ENCODE assay signal across 23 cellular contexts in genomic region chr11:16610213-16610737, GRCh38.
"Had no signal": no experiment of that assay in that cellular context is flagged by ENCODE, and none has a peak within 500 bp of the region (broad histone marks: within the 10 kb centered on the region; RNA-seq: fewer than 3 reads in every experiment).

No MANE protein-coding gene starts in this region.

- DNase-seq: activated CD4-positive, alpha-beta T cell treated with anti-CD3 and anti-CD28 coated beads for 48 hours; activated CD4-positive, CD25-positive, alpha-beta regulatory T cell; activated CD8-positive, alpha-beta T cell treated with anti-CD3 and anti-CD28 coated beads for 36 hours; activated naive CD4-positive, alpha-beta T cell treated with Interleukin-2 at 50 U/mL for 16 hours; activated T-cell treated with anti-CD3 and anti-CD28 coated beads, Interleukin-2, amount 50 U/mL, for 1 hour; brain microvascular endothelial cell; central memory CD4-positive, alpha-beta T cell; colonic mucosa; mesenchymal stem cell; occipital lobe; stimulated activated CD4-positive, alpha-beta T cell treated with anti-CD3 and anti-CD28 coated beads, Interleukin-15, amount 100 ng/mL, for 24 hours; stimulated activated CD4-positive, alpha-beta T cell treated with anti-CD3 and anti-CD28 coated beads, Interleukin-2, amount 100 ng/mL, for 48 hours; stomach; T-helper 1 cell; T-helper 9 cell; trophoblast cell had no signal

- H3K9me3 Mint-ChIP-seq: activated CD8-positive, alpha-beta T cell treated with anti-CD3 and anti-CD28 coated beads for 36 hours; activated T-helper 2 cell treated with anti-CD3 and anti-CD28 coated beads, Interferon-gamma antibody, Interleukin-2, Interleukin-4, amounts not matched to agents 10 μg/mL and 5 μg/mL and 100 μg/mL, durations not matched to agents 14 hours and 24 hours and 36 hours; natural killer cell treated with Interleukin-12 subunit alpha and Interleukin-12 subunit beta and Interleukin-15 and Interleukin-18, amount 100 ng/mL, for 72 hours had no signal

- H3K4me3 ChIP-seq: colonic mucosa, gastroesophageal sphincter, heart left ventricle, prostate gland, skin epidermis, stomach had no signal

- H3K27ac ChIP-seq: brain microvascular endothelial cell, colonic mucosa, gastroesophageal sphincter, heart left ventricle, prostate gland, skin epidermis, stomach had no signal

- H3K27ac Mint-ChIP-seq: activated CD8-positive, alpha-beta T cell treated with anti-CD3 and anti-CD28 coated beads for 36 hours; activated T-helper 2 cell treated with anti-CD3 and anti-CD28 coated beads, Interferon-gamma antibody, Interleukin-2, Interleukin-4, amounts not matched to agents 10 μg/mL and 5 μg/mL and 100 μg/mL, durations not matched to agents 14 hours and 24 hours and 36 hours; natural killer cell treated with Interleukin-12 subunit alpha and Interleukin-12 subunit beta and Interleukin-15 and Interleukin-18, amount 100 ng/mL, for 72 hours had no signal

- H3K4me3 Mint-ChIP-seq: activated CD8-positive, alpha-beta T cell treated with anti-CD3 and anti-CD28 coated beads for 36 hours; natural killer cell treated with Interleukin-12 subunit alpha and Interleukin-12 subunit beta and Interleukin-15 and Interleukin-18, amount 100 ng/mL, for 72 hours had no signal

- ATAC-seq: activated CD8-positive, alpha-beta T cell treated with anti-CD3 and anti-CD28 coated beads for 36 hours; esophagus mucosa; gastroesophageal sphincter; heart left ventricle; natural killer cell treated with Interleukin-12 subunit alpha and Interleukin-12 subunit beta and Interleukin-15 and Interleukin-18, amount 100 ng/mL, for 72 hours had no signal

- H3K9me3 ChIP-seq: colonic mucosa, gastroesophageal sphincter, heart left ventricle, prostate gland, stomach had no signal

- H3K36me3 ChIP-seq: brain microvascular endothelial cell, colonic mucosa, gastroesophageal sphincter, heart left ventricle, prostate gland, stomach had no signal
